In genomic region chr2:16682431-16683130, GRCh38 we compare ENCODE assay signal across 16 cellular contexts. TPM values are rescaled to one million over a fixed set of nuclear protein-coding genes. Genes with fewer than 3 reads are reported as not detected.
DNase-seq lines count a peak whose midpoint lies in the region; ATAC-seq and TF ChIP-seq lines count a peak whose summit lies in the region.
"Had no signal": no experiment of that assay in that cellular context is flagged by ENCODE, and none has a peak within 500 bp of the region (broad histone marks: within the 10 kb centered on the region; RNA-seq: fewer than 3 reads in every experiment).

No MANE protein-coding gene starts in this region.

- no peak overlapping the region for H2AFZ ChIP-seq in OCI-LY3 (ENCODE audit: low read depth, low read length)

- CTCF ChIA-PET in A673 (lab: Charles Lee) = no interaction called here

- H3K9ac ChIP-seq in OCI-LY3 (ENCODE audit: low read length) = no peak overlapping the region

- no TSS peak for BruUV-seq in A673 (replicated peaks; lab: Mats Ljungman, UMichigan)

- peak; percentile 81 for ATAC-seq in sciatic nerve
- ATAC-seq in activated T-cell treated with anti-CD3 and anti-CD28 coated beads, Interleukin-2, amount 50 U/mL, for 4 hours = no peak

- TF ChIP-seq POLR2A in vagina (IDR thresholded peaks at IDR 0.05) = no peak

- POLR2A ChIA-PET in A673 (lab: Charles Lee; ENCODE audit: low non-redundant PET) = no interaction called here

- peaks cover 12% of the 10 kb centered on the region for H3K9me3 Mint-ChIP-seq in activated T-cell treated with anti-CD3 and anti-CD28 coated beads, Interleukin-2, amount 50 U/mL, for 4 hours

- H4K20me1 ChIP-seq in OCI-LY3 (ENCODE audit: insufficient read depth, low read length) = no peaks in the 10 kb centered on the region

- H3K27me3 Mint-ChIP-seq in activated T-cell treated with anti-CD3 and anti-CD28 coated beads, Interleukin-2, amount 50 U/mL, for 4 hours (ENCODE audit: low read depth) = peaks cover 7% of the 10 kb centered on the region

- H3K9me3 ChIP-seq in A673 (ENCODE audit: low read depth, low read length, poor library complexity, severe bottlenecking) = peaks cover 9% of the 10 kb centered on the region
- peaks cover 7% of the 10 kb centered on the region; the same call in 1 of the 2 replicates for H3K9me3 ChIP-seq in OCI-LY3 (ENCODE audit: insufficient read depth, low read length)
- no peaks in the 10 kb centered on the region for H3K9me3 ChIP-seq in vagina
- H3K9me3 ChIP-seq: Peyer's patch had no signal

- no peak overlapping the region for H3K4me3 Mint-ChIP-seq in activated T-cell treated with anti-CD3 and anti-CD28 coated beads, Interleukin-2, amount 50 U/mL, for 4 hours

- H3K27ac ChIP-seq in A673 (ENCODE audit: low read depth, low read length, poor library complexity, severe bottlenecking) (peak overlapping the region; percentile 100), OCI-LY3 (ENCODE audit: low read length) (no peak overlapping the region), vagina (no peak overlapping the region)
- H3K27ac ChIP-seq: Peyer's patch had no signal

- no peaks in the 10 kb centered on the region for H3K36me3 Mint-ChIP-seq in activated T-cell treated with anti-CD3 and anti-CD28 coated beads, Interleukin-2, amount 50 U/mL, for 4 hours (ENCODE audit: insufficient read depth)

- H3K4me1 ChIP-seq in A673 (ENCODE audit: insufficient read depth, low read length, poor library complexity, severe bottlenecking) (peaks cover 77% of the 10 kb centered on the region), OCI-LY3 (ENCODE audit: low read length) (peaks cover 46% of the 10 kb centered on the region), vagina (no peaks in the 10 kb centered on the region)
- H3K4me1 ChIP-seq: Peyer's patch had no signal

- H3K4me3 ChIP-seq in A673 (ENCODE audit: low read depth, low read length, poor library complexity, severe bottlenecking) (no peak overlapping the region), OCI-LY3 (ENCODE audit: low read length) (no peak overlapping the region), vagina (no peak overlapping the region)
- H3K4me3 ChIP-seq: Peyer's patch had no signal

- no peaks in the 10 kb centered on the region for H3K4me1 Mint-ChIP-seq in activated T-cell treated with anti-CD3 and anti-CD28 coated beads, Interleukin-2, amount 50 U/mL, for 4 hours (ENCODE audit: low read depth)

- TF ChIP-seq CTCF in A673 (conservative IDR thresholded peaks at IDR 0.05; ENCODE audit: low read depth, low read length) = no peak
- no peak for TF ChIP-seq CTCF in OCI-LY3 (IDR thresholded peaks at IDR 0.05; ENCODE audit: low read depth, low read length)
- TF ChIP-seq CTCF in vagina (IDR thresholded peaks at IDR 0.05) = no peak

- H3K79me2 ChIP-seq in OCI-LY3 (ENCODE audit: low read length) = no peaks in the 10 kb centered on the region

- H3K4me2 ChIP-seq in OCI-LY3 (ENCODE audit: low read length) = peak overlapping the region; percentile 62; the same call in 1 of the 2 replicates

- intact Hi-C loops in A673 (cut with micrococcal nuclease; ENCODE audit: unreplicated experiment) (no loop called here), sciatic nerve (cut with DNase I) (no loop called here), vagina (cut with DNase I) (no loop called here)

- H3K36me3 ChIP-seq in A673 (ENCODE audit: insufficient read depth, low read length, poor library complexity, severe bottlenecking) (no peaks in the 10 kb centered on the region), OCI-LY3 (replicated peaks; ENCODE audit: low read depth, low read length) (peaks cover 4% of the 10 kb centered on the region), vagina (no peaks in the 10 kb centered on the region)
- H3K36me3 ChIP-seq: Peyer's patch had no signal

- no peak for DNase-seq in A673 (ENCODE audit: low spot score)
- peak; percentile 37 for DNase-seq in middle frontal gyrus (ENCODE audit: extremely low spot score, low spot score)
- DNase-seq in sciatic nerve (ENCODE audit: low spot score) = no peak
- DNase-seq in activated T-cell treated with anti-CD3 and anti-CD28 coated beads, Interleukin-2, amount 50 U/mL, for 4 hours = no peak
- DNase-seq in activated CD8-positive, alpha-beta memory T cell treated with anti-CD3 and anti-CD28 coated beads for 24 hours = no peak
- DNase-seq in medulla oblongata (ENCODE audit: extremely low spot score) = no peak
- DNase-seq in vagina (ENCODE audit: extremely low spot score in 2 of 2) = no peak
- DNase-seq: DMS 273 treated with DMSO at 0.1 percent for 48 hours, KBM-7, NCI-H1436 treated with DMSO at 0.1 percent for 48 hours, NCI-H2029 treated with DMSO at 0.1 percent for 48 hours, NCI-H510A, NCI-H82, Peyer's patch, SHP77 had no signal

- H3K27me3 ChIP-seq in A673 (replicated peaks; ENCODE audit: insufficient read depth, low read depth, low read length, poor library complexity) = no peaks in the 10 kb centered on the region
- no peaks in the 10 kb centered on the region for H3K27me3 ChIP-seq in OCI-LY3 (ENCODE audit: low read depth, low read length)
- no peaks in the 10 kb centered on the region for H3K27me3 ChIP-seq in vagina
- H3K27me3 ChIP-seq: Peyer's patch had no signal

RNA-seq across cellular contexts. Expression of gene CYRIA, which starts 16.9 kb away (rescaled TPM):
- total RNA-seq in A673 (2021) (183 TPM in 2 replicates), sciatic nerve (16.7 TPM), vagina (12.5 TPM)
- total RNA-seq in activated T-cell treated with anti-CD3 and anti-CD28 coated beads, Interleukin-2, amount 50 U/mL, for 4 hours = 1 to 10 TPM in 2 of 3 donors, under 1 TPM in 1; 0.51 to 1.8 (median 1.8) TPM

Comparison
In these comparisons a context has a peak if more than half of its experiments do, and no peak if none do; other contexts are left out.
1. RNA of gene CYRIA, which starts 16.9 kb away (total RNA-seq): 183 TPM in A673; 16.7 TPM in sciatic nerve (single experiment), 12.5 TPM in vagina (single experiment) and 0.51 to 1.8 TPM in activated T-cell treated with anti-CD3 and anti-CD28 coated beads, Interleukin-2, amount 50 U/mL, for 4 hours; every median in the first group is over 10 times any median in the second.